ENCODE assay signal across 2 cellular contexts in the genomic region with DNA sequence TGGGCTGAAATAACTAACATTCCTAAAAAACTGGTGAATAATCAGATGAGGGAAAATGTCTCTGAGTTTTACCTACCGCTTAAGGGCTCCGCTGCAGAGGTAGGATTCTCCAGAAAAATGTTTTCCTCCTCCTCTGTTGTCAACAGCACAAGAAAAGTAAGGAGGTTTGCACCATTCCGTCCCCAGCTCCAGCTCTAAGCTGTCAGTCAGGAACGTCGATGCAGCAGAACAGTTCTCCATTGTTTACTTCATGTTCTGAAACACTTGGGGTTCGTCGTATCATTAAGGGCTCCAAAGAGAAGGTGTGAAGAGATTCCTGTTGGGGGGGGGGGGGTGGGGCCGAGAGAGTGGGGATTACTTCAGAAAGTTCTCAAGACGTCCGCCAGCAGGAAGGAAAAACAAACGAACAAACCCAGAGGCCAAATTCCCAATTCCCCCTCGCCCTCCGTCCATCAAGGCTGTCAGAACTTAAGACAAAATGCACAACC.
TF ChIP-seq lines count a peak whose summit lies in the region.

No MANE protein-coding gene starts in this region.

TF ChIP-seq in GM12878, 131 proteins besides CTCF, POLR2A, EP300 and RAD21 (continued from another document):
- peak; percentile 66 for TF ChIP-seq PKNOX1 (IDR thresholded peaks at IDR 0.05)

TF ChIP-seq in liver, 16 proteins besides CTCF, POLR2A, EP300 and RAD21 (continued from another document):
- TF ChIP-seq, protein P1, sequence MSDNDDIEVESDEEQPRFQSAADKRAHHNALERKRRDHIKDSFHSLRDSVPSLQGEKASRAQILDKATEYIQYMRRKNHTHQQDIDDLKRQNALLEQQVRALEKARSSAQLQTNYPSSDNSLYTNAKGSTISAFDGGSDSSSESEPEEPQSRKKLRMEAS (IDR thresholded peaks at IDR 0.05), result no peak
- no peak for TF ChIP-seq YY1 (IDR thresholded peaks at IDR 0.05)
- TF ChIP-seq ZBTB33 (IDR thresholded peaks at IDR 0.05), result no peak
- no peak for TF ChIP-seq HNF4G (IDR thresholded peaks at IDR 0.05)
- TF ChIP-seq FOXA2 (IDR thresholded peaks at IDR 0.05), result no peak
- no peak for TF ChIP-seq SP1 (IDR thresholded peaks at IDR 0.05)
- no peak for TF ChIP-seq TAF1 (conservative IDR thresholded peaks at IDR 0.05)
- TF ChIP-seq, protein P2, sequence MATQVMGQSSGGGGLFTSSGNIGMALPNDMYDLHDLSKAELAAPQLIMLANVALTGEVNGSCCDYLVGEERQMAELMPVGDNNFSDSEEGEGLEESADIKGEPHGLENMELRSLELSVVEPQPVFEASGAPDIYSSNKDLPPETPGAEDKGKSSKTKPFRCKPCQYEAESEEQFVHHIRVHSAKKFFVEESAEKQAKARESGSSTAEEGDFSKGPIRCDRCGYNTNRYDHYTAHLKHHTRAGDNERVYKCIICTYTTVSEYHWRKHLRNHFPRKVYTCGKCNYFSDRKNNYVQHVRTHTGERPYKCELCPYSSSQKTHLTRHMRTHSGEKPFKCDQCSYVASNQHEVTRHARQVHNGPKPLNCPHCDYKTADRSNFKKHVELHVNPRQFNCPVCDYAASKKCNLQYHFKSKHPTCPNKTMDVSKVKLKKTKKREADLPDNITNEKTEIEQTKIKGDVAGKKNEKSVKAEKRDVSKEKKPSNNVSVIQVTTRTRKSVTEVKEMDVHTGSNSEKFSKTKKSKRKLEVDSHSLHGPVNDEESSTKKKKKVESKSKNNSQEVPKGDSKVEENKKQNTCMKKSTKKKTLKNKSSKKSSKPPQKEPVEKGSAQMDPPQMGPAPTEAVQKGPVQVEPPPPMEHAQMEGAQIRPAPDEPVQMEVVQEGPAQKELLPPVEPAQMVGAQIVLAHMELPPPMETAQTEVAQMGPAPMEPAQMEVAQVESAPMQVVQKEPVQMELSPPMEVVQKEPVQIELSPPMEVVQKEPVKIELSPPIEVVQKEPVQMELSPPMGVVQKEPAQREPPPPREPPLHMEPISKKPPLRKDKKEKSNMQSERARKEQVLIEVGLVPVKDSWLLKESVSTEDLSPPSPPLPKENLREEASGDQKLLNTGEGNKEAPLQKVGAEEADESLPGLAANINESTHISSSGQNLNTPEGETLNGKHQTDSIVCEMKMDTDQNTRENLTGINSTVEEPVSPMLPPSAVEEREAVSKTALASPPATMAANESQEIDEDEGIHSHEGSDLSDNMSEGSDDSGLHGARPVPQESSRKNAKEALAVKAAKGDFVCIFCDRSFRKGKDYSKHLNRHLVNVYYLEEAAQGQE (IDR thresholded peaks at IDR 0.05), result no peak
- no peak for TF ChIP-seq GABPA (IDR thresholded peaks at IDR 0.05 in 1 of 2, conservative IDR thresholded peaks at IDR 0.05 in 1 of 2)
